1 cellular context compared by ENCODE assay signal in genomic region chr1:96559707-96560588, GRCh38.
TF ChIP-seq lines count a peak whose summit lies in the region.

No MANE protein-coding gene starts in this region.

TF ChIP-seq in IMR-90, 13 proteins besides CTCF, POLR2A, EP300 and RAD21 (continued from another document):
- peak; percentile 22 for TF ChIP-seq RCOR1 (IDR thresholded peaks at IDR 0.05; ENCODE audit: insufficient replicate concordance, low read length)
